Comparison of ENCODE assay signal across 28 cellular contexts in genomic region chr15:90115783-90116182, GRCh38. TPM values are rescaled to one million over a fixed set of nuclear protein-coding genes. Genes with fewer than 3 reads are reported as not detected.
DNase-seq lines count a peak whose midpoint lies in the region; ATAC-seq, FAIRE-seq and TF ChIP-seq lines count a peak whose summit lies in the region.
"Had no signal": no experiment of that assay in that cellular context is flagged by ENCODE, and none has a peak within 500 bp of the region (broad histone marks: within the 10 kb centered on the region; RNA-seq: fewer than 3 reads in every experiment).

No MANE protein-coding gene starts in this region.

- no peak overlapping the region for H2AFZ ChIP-seq in K562 (ENCODE audit: low read depth, low read length)

- no peak for FAIRE-seq in K562 (lab: Jason Lieb, UNC)
- FAIRE-seq: A204.1, D721Med had no signal

- WGBS in K562 (ENCODE audit: insufficient coverage, low coverage, missing lambda C conversion rate): 53% methylated on average over 2 of the region's 2 CpGs

- CTCF ChIA-PET in K562 (lab: Yijun Ruan, JAX; ENCODE audit: low intra/inter-chr PET ratio): no interaction called here

- no peak for TF ChIP-seq EP300 in K562 (IDR thresholded peaks at IDR 0.05; ENCODE audit: low read length)

- no peak for DNase-seq in K562 (ENCODE audit: extremely low read depth in 1 of 4, low spot score in 3 of 4)
- no peak for DNase-seq in 8988T
- DNase-seq: ACHN; AML-193; BE2C; C1 segment of cervical spinal cord; Caco-2; Calu3; CD4-positive, alpha-beta memory T cell; CD4-positive, alpha-beta T cell; CD4-positive, CD25-positive, alpha-beta regulatory T cell; CD8-positive, alpha-beta memory T cell; CD8-positive, alpha-beta T cell; COR-L47; DMS 273 treated with DMSO at 0.1 percent for 48 hours; DMS153; DMS53; DMS79; DMS79 treated with DMSO at 0.1 percent for 48 hours; DND-41; EL had no signal

- no peaks in the 10 kb centered on the region for H3K36me3 ChIP-seq in K562 (ENCODE audit: control insufficient read depth, insufficient read depth, low read length)
- H3K36me3 ChIP-seq: BE2C had no signal

- H3K79me2 ChIP-seq in K562 (ENCODE audit: control insufficient read depth, insufficient read depth, low read length): no peaks in the 10 kb centered on the region

- no peak for TF ChIP-seq RAD21 in K562 (CRISPR knock-in tag; conservative IDR thresholded peaks at IDR 0.05 in 1 of 2, IDR thresholded peaks at IDR 0.05 in 1 of 2)

- H3K27me3 ChIP-seq in K562 (ENCODE audit: control insufficient read depth in 2 of 2, insufficient read depth in 2 of 2, low read length in 2 of 2): no peaks in the 10 kb centered on the region
- H3K27me3 ChIP-seq: BLaER1; BLaER1 treated with 17β-estradiol and CSF1 and Interleukin-3, amounts not matched to agents 10 nM and 100 nM had no signal

- H3K27ac ChIP-seq in K562 (ENCODE audit: extremely low read depth, low read depth, low read length): no peak overlapping the region
- H3K27ac ChIP-seq: 22Rv1; A549; BLaER1; BLaER1 treated with 17β-estradiol and CSF1 and Interleukin-3, amounts not matched to agents 10 nM and 100 nM; C4-2B had no signal

- TF ChIP-seq CTCF in K562 (IDR thresholded peaks at IDR 0.05 in 2 of 3, conservative IDR thresholded peaks at IDR 0.05 in 1 of 3; ENCODE audit: insufficient read depth in 2 of 3, low read depth in 1 of 3, low read length in 3 of 3): no peak

- no TSS peak for BruUV-seq in K562 (replicated peaks; lab: Mats Ljungman, UMichigan)

- no peak for ATAC-seq in K562
- ATAC-seq: A549; CD8-positive, alpha-beta T cell had no signal

- H3K4me3 ChIP-seq in K562: no peak overlapping the region
- H3K4me3 ChIP-seq: A549; BLaER1; BLaER1 treated with 17β-estradiol and CSF1 and Interleukin-3, amounts not matched to agents 10 nM and 100 nM had no signal

- H3K9me1 ChIP-seq in K562 (ENCODE audit: control insufficient read depth, insufficient read depth, low read length): no peaks in the 10 kb centered on the region

- intact Hi-C loops in K562 (cut with micrococcal nuclease): no loop called here

- no peak overlapping the region for H3K9ac ChIP-seq in K562 (ENCODE audit: insufficient read depth in 1 of 2, low read depth in 2 of 2, low read length in 2 of 2)
- H3K9ac ChIP-seq: BLaER1; BLaER1 treated with 17β-estradiol and CSF1 and Interleukin-3, amounts not matched to agents 10 nM and 100 nM had no signal

- H4K20me1 ChIP-seq in K562 (replicated peaks; ENCODE audit: control insufficient read depth, insufficient read depth, low read length): no peaks in the 10 kb centered on the region
- H4K20me1 ChIP-seq: BLaER1; BLaER1 treated with 17β-estradiol and CSF1 and Interleukin-3, amounts not matched to agents 10 nM and 100 nM had no signal

- H3K4me1 ChIP-seq in K562 (replicated peaks in 1 of 2; ENCODE audit: control insufficient read depth in 2 of 2, insufficient read depth in 2 of 2, low read length in 2 of 2): no peaks in the 10 kb centered on the region
- H3K4me1 ChIP-seq: A549; BE2C; BLaER1; BLaER1 treated with 17β-estradiol and CSF1 and Interleukin-3, amounts not matched to agents 10 nM and 100 nM; Caco-2 had no signal

- no peak for TF ChIP-seq POLR2A in K562 (conservative IDR thresholded peaks at IDR 0.05)

- no peak overlapping the region for H3K4me2 ChIP-seq in K562 (ENCODE audit: insufficient read depth, low read length)
- H3K4me2 ChIP-seq: A549; BLaER1; BLaER1 treated with 17β-estradiol and CSF1 and Interleukin-3, amounts not matched to agents 10 nM and 100 nM had no signal

- H3K9me3 ChIP-seq in K562 (replicated peaks; ENCODE audit: control insufficient read depth, insufficient read depth, low read depth, low read length): peaks cover 12% of the 10 kb centered on the region

- in situ Hi-C loops in K562 (cut with MboI): no loop called here

- POLR2A ChIA-PET in K562 (lab: Yijun Ruan, JAX): no interaction called here

TF ChIP-seq in K562, 482 proteins besides CTCF, POLR2A, EP300 and RAD21:
- peak; percentile 62 for TF ChIP-seq HINFP (tag; conservative IDR thresholded peaks at IDR 0.05; ENCODE audit: low read depth)
- no peak for TF ChIP-seq CHD1 (IDR thresholded peaks at IDR 0.05; ENCODE audit: low read length)
- TF ChIP-seq PTRF (tag; IDR thresholded peaks at IDR 0.05): peak; percentile 62; the same call in 1 of the 2 replicates
- TF ChIP-seq DDX20 (tag; IDR thresholded peaks at IDR 0.05; ENCODE audit: low read depth): peak; percentile 71; the same call in 1 of the 2 replicates

RNA-seq across cellular contexts. Expression of gene IDH2, which starts 13.5 kb away (rescaled TPM):
- total RNA-seq in K562 (2011; cell fraction: chromatin; rRNA removed; ENCODE audit: low replicate concordance): 8.3 and 17.4 TPM in 2 replicates
- total RNA-seq in K562 (2011; cell fraction: nucleolus; rRNA removed): 17.3 and 17.6 TPM in 2 replicates
- 13.9 and 15.0 TPM in 2 replicates for total RNA-seq in K562 (2011; cell fraction: nucleoplasm; rRNA removed)
- 59.2 and 74.5 TPM in 2 replicates for total RNA-seq in K562 (2014; rRNA removed)
- 34.2 and 41.2 TPM in 2 replicates for total RNA-seq in K562 (2014; rRNA removed; fragmentation: Illumina TruSeq; extraction: Trizol)
- total RNA-seq in K562 (2015; rRNA removed; fragmentation: Illumina TruSeq; extraction: Trizol): 72.3 and 72.6 TPM in 2 replicates
- 76.7 and 80.4 TPM in 2 replicates for total RNA-seq in K562 (2021)
- 99.9 and 181 TPM in 2 replicates for polyA plus RNA-seq in K562 (2011; rRNA removed)
- polyA plus RNA-seq in K562 (2011; cell fraction: cytosol; rRNA removed): 113 and 128 TPM in 2 replicates
- polyA plus RNA-seq in K562 (2011; cell fraction: nucleus; rRNA removed): 68.2 and 102 TPM in 2 replicates
- polyA plus RNA-seq in K562 (2012): 68.8 and 135 TPM in 2 replicates
- polyA plus RNA-seq in K562 (2014; fragmentation: Illumina TruSeq; extraction: Trizol): 83.0 and 84.4 TPM in 2 replicates
- polyA plus RNA-seq in K562 (2014; fragmentation: Nextera tagmentation; extraction: Ambion mirVana): 1 to 10 TPM in 1 of 2 experiments, under 1 TPM in 1; 0.70 to 3.1 TPM
- 51.1 and 52.3 TPM in 2 replicates for polyA plus RNA-seq in K562 (2014; rRNA removed)
- 62.2 and 82.4 TPM in 2 replicates for polyA minus RNA-seq in K562 (2011; rRNA and poly(A)+ RNA removed)
- 51.4 and 98.5 TPM in 2 replicates for polyA minus RNA-seq in K562 (2011; cell fraction: cytosol; rRNA and poly(A)+ RNA removed)
- polyA minus RNA-seq in K562 (2011; cell fraction: nucleus; rRNA and poly(A)+ RNA removed): 7.0 and 20.3 TPM in 2 replicates
